1 cellular context compared by ENCODE assay signal in genomic region chr17:76038050-76038449, GRCh38.
A peak's percentile ranks its signal among the peaks of the same experiment; 100 is the strongest.
TF ChIP-seq lines count a peak whose summit lies in the region.

No MANE protein-coding gene starts in this region.

TF ChIP-seq in K562, 482 proteins besides CTCF, POLR2A, EP300 and RAD21 (continued from another document):
- TF ChIP-seq ZBTB5 (IDR thresholded peaks at IDR 0.05) = no peak
- no peak for TF ChIP-seq NCOA2 (IDR thresholded peaks at IDR 0.05; ENCODE audit: partially characterized antibody in 2 of 2)
- peak; percentile 75 for TF ChIP-seq CREM (IDR thresholded peaks at IDR 0.05; ENCODE audit: low read depth)
- no peak for TF ChIP-seq ZNF699 (CRISPR knock-in tag; IDR thresholded peaks at IDR 0.05; ENCODE audit: insufficient replicate concordance)
- TF ChIP-seq NCOA1 (IDR thresholded peaks at IDR 0.05; ENCODE audit: low read depth) = peak; percentile 42; the same call in 1 of the 2 replicates
- TF ChIP-seq HMG20B (CRISPR knock-in tag; IDR thresholded peaks at IDR 0.05) = no peak
- no peak for TF ChIP-seq SMAD2 (IDR thresholded peaks at IDR 0.05; ENCODE audit: low read depth, low read length)
- TF ChIP-seq VEZF1 (CRISPR knock-in tag; IDR thresholded peaks at IDR 0.05) = no peak
- peak; percentile 27; the same call in 1 of the 2 replicates for TF ChIP-seq MTA3 (IDR thresholded peaks at IDR 0.05; ENCODE audit: borderline replicate concordance)
- TF ChIP-seq TAF1 (IDR thresholded peaks at IDR 0.05; ENCODE audit: control insufficient read depth, extremely low read depth, insufficient read depth, low read length, severe bottlenecking) = no peak
- no peak for TF ChIP-seq ZC3H11A (IDR thresholded peaks at IDR 0.05; ENCODE audit: low read depth, low read length)
- TF ChIP-seq YY1 (IDR thresholded peaks at IDR 0.05; ENCODE audit: borderline replicate concordance in 1 of 3, control insufficient read depth in 1 of 3, extremely low read depth in 1 of 3, insufficient read depth in 3 of 3, insufficient read length in 1 of 3, insufficient replicate concordance in 2 of 3, low read depth in 1 of 3, low read length in 2 of 3) = no peak
- no peak for TF ChIP-seq ETV6 (IDR thresholded peaks at IDR 0.05; ENCODE audit: borderline replicate concordance in 1 of 2, low read depth in 2 of 2, low read length in 1 of 2)
- no peak for TF ChIP-seq ETV6 (CRISPR knock-in tag; IDR thresholded peaks at IDR 0.05; ENCODE audit: borderline replicate concordance)
- TF ChIP-seq CEBPG (CRISPR knock-in tag; IDR thresholded peaks at IDR 0.05) = no peak
- TF ChIP-seq CEBPG (tag; conservative IDR thresholded peaks at IDR 0.05 in 1 of 2, IDR thresholded peaks at IDR 0.05 in 1 of 2) = no peak
- no peak for TF ChIP-seq ZNF518B (CRISPR knock-in tag; IDR thresholded peaks at IDR 0.05)
- TF ChIP-seq SAFB (IDR thresholded peaks at IDR 0.05; ENCODE audit: borderline replicate concordance, low read depth, low read length) = no peak
- TF ChIP-seq NELFE (IDR thresholded peaks at IDR 0.05; ENCODE audit: insufficient read depth, insufficient read length) = no peak
- no peak for TF ChIP-seq RFX7 (CRISPR knock-in tag; IDR thresholded peaks at IDR 0.05)
- TF ChIP-seq ETV5 (CRISPR knock-in tag; IDR thresholded peaks at IDR 0.05; ENCODE audit: low read depth) = no peak
- TF ChIP-seq ID3 (CRISPR knock-in tag; IDR thresholded peaks at IDR 0.05) = no peak
- TF ChIP-seq ID3 (tag; IDR thresholded peaks at IDR 0.05) = no peak
- TF ChIP-seq IRF2 (CRISPR knock-in tag; IDR thresholded peaks at IDR 0.05) = no peak
- no peak for TF ChIP-seq POLR3G (IDR thresholded peaks at IDR 0.05; ENCODE audit: extremely low read depth, insufficient read length, insufficient replicate concordance)
- no peak for TF ChIP-seq NFE2L1 (tag; IDR thresholded peaks at IDR 0.05; ENCODE audit: borderline replicate concordance, low read depth)
